ENCODE assay signal across 15 cellular contexts in the genomic region with DNA sequence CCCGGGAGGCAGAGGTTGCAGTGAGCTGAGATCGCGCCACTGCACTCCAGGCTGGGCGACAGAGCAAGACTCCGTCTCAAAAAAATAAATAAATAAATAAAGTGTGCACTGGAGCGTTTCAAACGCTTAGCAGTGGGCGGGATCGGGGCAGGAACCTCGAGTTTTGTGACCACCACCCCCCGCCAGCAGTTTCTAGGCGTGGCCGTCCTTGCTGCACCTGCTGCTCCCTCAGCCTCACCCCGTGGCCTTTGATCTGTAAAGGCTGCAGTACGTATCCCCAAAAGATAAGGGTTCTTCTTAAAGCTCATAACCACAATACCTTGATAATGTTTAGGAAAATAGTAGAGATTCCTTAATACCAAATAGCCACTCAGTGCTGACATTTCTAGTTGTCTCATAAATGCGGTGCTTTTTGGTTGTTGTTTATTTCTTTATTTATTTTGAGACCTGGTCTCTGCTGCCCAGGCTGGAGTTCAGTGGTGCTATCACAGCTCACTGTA. TPM values are rescaled to one million over a fixed set of nuclear protein-coding genes. Genes with fewer than 3 reads are reported as not detected.
DNase-seq lines count a peak whose midpoint lies in the region; ATAC-seq and TF ChIP-seq lines count a peak whose summit lies in the region.
"Had no signal": no experiment of that assay in that cellular context is flagged by ENCODE, and none has a peak within 500 bp of the region (broad histone marks: within the 10 kb centered on the region; RNA-seq: fewer than 3 reads in every experiment).

No MANE protein-coding gene starts in this region.

- peak; percentile 62 for DNase-seq in Jurkat, Clone E6-1 (ENCODE audit: low read depth, low spot score)
- DNase-seq in colonic mucosa (peak; percentile 83), osteoblast (ENCODE audit: insufficient read length, low spot score, missing footprints) (peak; percentile 90), immature natural killer cell (no peak), mesenchymal stem cell (no peak), Caco-2 (no peak)
- no peak for DNase-seq in stimulated activated naive CD8-positive, alpha-beta T cell treated with anti-CD3 and anti-CD28 coated beads, Interleukin-15, Interleukin-2, amounts not matched to agents 100 U/mL and 50 U/mL, for 24 hours
- DNase-seq: 8988T; CD8-positive, alpha-beta T cell; COR-L47; H9; IMR-90 had no signal

- H3K4me2 ChIP-seq in BLaER1: peak overlapping the region; percentile 43
- H3K4me2 ChIP-seq in osteoblast (ENCODE audit: insufficient read depth, low read length): no peak overlapping the region
- H3K4me2 ChIP-seq in mesenchymal stem cell (ENCODE audit: low read length, poor library complexity, severe bottlenecking): no peak overlapping the region

- H3K9me3 Mint-ChIP-seq in immature natural killer cell: no peaks in the 10 kb centered on the region
- H3K9me3 Mint-ChIP-seq in Caco-2 (ENCODE audit: unreplicated experiment): no peaks in the 10 kb centered on the region
- H3K9me3 Mint-ChIP-seq: CD8-positive, alpha-beta T cell; H9 had no signal

- H4K91ac ChIP-seq in mesenchymal stem cell (ENCODE audit: low read length): no peak overlapping the region

- H3K9me3 ChIP-seq in BLaER1 (no peaks in the 10 kb centered on the region), colonic mucosa (no peaks in the 10 kb centered on the region), osteoblast (ENCODE audit: low read depth, low read length) (no peaks in the 10 kb centered on the region), mesenchymal stem cell (ENCODE audit: control insufficient read depth, low read length) (no peaks in the 10 kb centered on the region), Caco-2 (no peaks in the 10 kb centered on the region)
- H3K9me3 ChIP-seq: BLaER1 treated with 17β-estradiol and CSF1 and Interleukin-3, amounts not matched to agents 10 nM and 100 nM had no signal

- no TSS peak for BruUV-seq in Caco-2 (replicated peaks; lab: Mats Ljungman, UMichigan)

- H3K14ac ChIP-seq in mesenchymal stem cell (ENCODE audit: low read length in 2 of 2): no peak overlapping the region

- ATAC-seq in stimulated activated naive CD8-positive, alpha-beta T cell treated with anti-CD3 and anti-CD28 coated beads, Interleukin-15, Interleukin-2, amounts not matched to agents 100 U/mL and 50 U/mL, for 24 hours: no peak
- ATAC-seq: CD8-positive, alpha-beta T cell had no signal

- no peak overlapping the region for H3K9ac ChIP-seq in BLaER1
- H3K9ac ChIP-seq in colonic mucosa (ENCODE audit: low read depth in 2 of 2, low read length in 2 of 2): peak overlapping the region in 1 of 2 donors; percentile 19
- no peak overlapping the region for H3K9ac ChIP-seq in mesenchymal stem cell (ENCODE audit: low read length)

- H2AFZ ChIP-seq in osteoblast (ENCODE audit: low read length) (no peak overlapping the region), mesenchymal stem cell (ENCODE audit: low read depth, low read length) (no peak overlapping the region)

- H3K27me3 ChIP-seq in BLaER1: no peaks in the 10 kb centered on the region
- H3K27me3 ChIP-seq in colonic mucosa: no peaks in the 10 kb centered on the region
- no peaks in the 10 kb centered on the region for H3K27me3 ChIP-seq in osteoblast (ENCODE audit: insufficient read depth, low read length)
- no peaks in the 10 kb centered on the region for H3K27me3 ChIP-seq in mesenchymal stem cell (ENCODE audit: control insufficient read depth in 1 of 2, insufficient read depth in 1 of 2, low read length in 2 of 2)
- no peaks in the 10 kb centered on the region for H3K27me3 ChIP-seq in Caco-2 (replicated peaks; ENCODE audit: control insufficient read depth, insufficient read depth, low read length)
- H3K27me3 ChIP-seq: BLaER1 treated with 17β-estradiol and CSF1 and Interleukin-3, amounts not matched to agents 10 nM and 100 nM had no signal

- POLR2A ChIA-PET in Caco-2 (lab: Charles Lee): no interaction called here

- H3K4me1 Mint-ChIP-seq in immature natural killer cell (peaks cover 0 to 3% of the 10 kb centered on the region in 2 donors), Caco-2 (ENCODE audit: low read depth, unreplicated experiment) (no peaks in the 10 kb centered on the region)
- H3K4me1 Mint-ChIP-seq: H9 had no signal

- H3K36me3 ChIP-seq in BLaER1 (peaks cover 98% of the 10 kb centered on the region), colonic mucosa (peaks cover 12% of the 10 kb centered on the region), osteoblast (ENCODE audit: insufficient read depth, low read length) (peaks cover 53% of the 10 kb centered on the region), mesenchymal stem cell (ENCODE audit: control insufficient read depth in 1 of 2, insufficient read depth in 2 of 2, low read depth in 1 of 2, low read length in 2 of 2) (peaks cover 70 to 85% of the 10 kb centered on the region in 2 experiments), Caco-2 (ENCODE audit: control insufficient read depth, insufficient read depth, low read length) (peaks cover 2% of the 10 kb centered on the region; the same call in 1 of the 2 replicates)

- H2BK120ac ChIP-seq in mesenchymal stem cell (ENCODE audit: low read depth, low read length): no peak overlapping the region

- intact Hi-C loops in colonic mucosa (cut with DNase I) (no loop called here), Caco-2 (cut with micrococcal nuclease; ENCODE audit: unreplicated experiment) (no loop called here)

- TF ChIP-seq CTCF in colonic mucosa (IDR thresholded peaks at IDR 0.05) (no peak), osteoblast (IDR thresholded peaks at IDR 0.05; ENCODE audit: extremely low read depth, low read depth, low read length) (no peak), Caco-2 (IDR thresholded peaks at IDR 0.05; ENCODE audit: insufficient read depth in 1 of 2, low read depth in 1 of 2, low read length in 1 of 2, severe bottlenecking in 1 of 2, unreplicated experiment in 1 of 2) (no peak)

- H2AK5ac ChIP-seq in mesenchymal stem cell (ENCODE audit: low read length, severe bottlenecking): no peak overlapping the region

- H2BK5ac ChIP-seq in mesenchymal stem cell (ENCODE audit: low read depth, low read length, poor library complexity, severe bottlenecking): no peak overlapping the region

- H3K4me3 ChIP-seq in BLaER1 (no peak overlapping the region), colonic mucosa (no peak overlapping the region), osteoblast (ENCODE audit: insufficient read depth, low read length) (no peak overlapping the region), mesenchymal stem cell (ENCODE audit: insufficient read depth in 1 of 2, low read depth in 1 of 2, low read length in 2 of 2) (no peak overlapping the region), Caco-2 (ENCODE audit: low read depth, low read length) (no peak overlapping the region)
- H3K4me3 ChIP-seq in Jurkat, Clone E6-1 (ENCODE audit: low read length): no peak overlapping the region
- H3K4me3 ChIP-seq: BLaER1 treated with 17β-estradiol and CSF1 and Interleukin-3, amounts not matched to agents 10 nM and 100 nM had no signal

- H4K8ac ChIP-seq in mesenchymal stem cell (ENCODE audit: low read length): no peak overlapping the region

- 97% methylated on average over 13 of the region's 16 CpGs for WGBS in mesenchymal stem cell

- peaks cover 23% of the 10 kb centered on the region for H3K4me1 ChIP-seq in BLaER1
- H3K4me1 ChIP-seq in colonic mucosa: no peaks in the 10 kb centered on the region
- H3K4me1 ChIP-seq in osteoblast (ENCODE audit: insufficient read depth, low read length): peaks cover 7% of the 10 kb centered on the region
- peaks cover 10% of the 10 kb centered on the region for H3K4me1 ChIP-seq in mesenchymal stem cell (ENCODE audit: control insufficient read depth, insufficient read depth, low read depth, low read length)
- no peaks in the 10 kb centered on the region for H3K4me1 ChIP-seq in Caco-2

- no peak overlapping the region for H3K23ac ChIP-seq in mesenchymal stem cell (ENCODE audit: low read length in 2 of 2)

- no peak overlapping the region for H3K18ac ChIP-seq in mesenchymal stem cell (ENCODE audit: low read depth in 1 of 2, low read length in 2 of 2)

- CTCF ChIA-PET in Caco-2 (lab: Charles Lee): no interaction called here

- no peak overlapping the region for H2BK12ac ChIP-seq in mesenchymal stem cell (ENCODE audit: low read length in 2 of 2)

- H3K79me2 ChIP-seq in osteoblast (ENCODE audit: insufficient read depth, low read length): no peaks in the 10 kb centered on the region

- H4K20me1 ChIP-seq in BLaER1 (peaks cover 95% of the 10 kb centered on the region), osteoblast (ENCODE audit: insufficient read depth, low read length) (peaks cover 27% of the 10 kb centered on the region)

- H3K27ac Mint-ChIP-seq in immature natural killer cell (no peak overlapping the region), Caco-2 (ENCODE audit: unreplicated experiment) (no peak overlapping the region)
- H3K27ac Mint-ChIP-seq: CD8-positive, alpha-beta T cell; H9 had no signal

- H3K79me1 ChIP-seq in mesenchymal stem cell (replicated peaks; ENCODE audit: low read length, poor library complexity, severe bottlenecking): peaks cover 33% of the 10 kb centered on the region

- peaks cover 0 to 4% (median 0%) of the 10 kb centered on the region in 3 donors for H3K27me3 Mint-ChIP-seq in immature natural killer cell (ENCODE audit: low read depth in 3 of 3)
- no peaks in the 10 kb centered on the region for H3K27me3 Mint-ChIP-seq in Caco-2 (ENCODE audit: insufficient read depth, unreplicated experiment)

- H2BK15ac ChIP-seq in mesenchymal stem cell (ENCODE audit: low read depth, poor library complexity, severe bottlenecking): no peak overlapping the region

- H3K27ac ChIP-seq in BLaER1: no peak overlapping the region
- no peak overlapping the region for H3K27ac ChIP-seq in colonic mucosa
- H3K27ac ChIP-seq in osteoblast (ENCODE audit: low read depth, low read length): no peak overlapping the region
- H3K27ac ChIP-seq in mesenchymal stem cell (ENCODE audit: low read length, poor library complexity, severe bottlenecking): no peak overlapping the region
- H3K27ac ChIP-seq: BLaER1 treated with 17β-estradiol and CSF1 and Interleukin-3, amounts not matched to agents 10 nM and 100 nM had no signal

- H3K4me3 Mint-ChIP-seq in immature natural killer cell (no peak overlapping the region), Caco-2 (ENCODE audit: unreplicated experiment) (no peak overlapping the region)
- H3K4me3 Mint-ChIP-seq: CD8-positive, alpha-beta T cell; H9 had no signal

- H3K36me3 Mint-ChIP-seq in immature natural killer cell (peaks cover 12 to 27% (median 15%) of the 10 kb centered on the region in 3 donors), Caco-2 (ENCODE audit: insufficient read depth, unreplicated experiment) (peaks cover 56% of the 10 kb centered on the region)

- H3K4ac ChIP-seq in mesenchymal stem cell (ENCODE audit: low read depth in 1 of 2, low read length in 2 of 2): no peak overlapping the region

RNA-seq across cellular contexts. Expression of gene PCGF3, which starts 33.2 kb away (rescaled TPM):
- 62.7 TPM for polyA plus RNA-seq in Jurkat, Clone E6-1 (2012; ENCODE audit: insufficient read depth, insufficient read length)
- total RNA-seq in colonic mucosa: 10 to 100 TPM; 50.8 to 53.2 TPM
- total RNA-seq in osteoblast: 32.7 and 43.1 TPM in 2 replicates
- 1 to 10 TPM; 6.5 to 7.5 (median 6.6) TPM for polyA plus RNA-seq in immature natural killer cell
- polyA plus RNA-seq in mesenchymal stem cell (2013, experiment 1 of 2): 33.6 TPM
- polyA plus RNA-seq in mesenchymal stem cell (2013, experiment 2 of 2): 32.1 TPM
- 36.6 and 38.0 TPM in 2 replicates for total RNA-seq in Caco-2 (2022)

RNA-seq across cellular contexts. Expression of gene SLC49A3, which starts 49.9 kb away (rescaled TPM):
- not detected for polyA plus RNA-seq in Jurkat, Clone E6-1 (2012; ENCODE audit: insufficient read depth, insufficient read length)
- 1 to 10 TPM; 7.1 to 8.4 TPM for total RNA-seq in colonic mucosa
- 11.6 and 13.6 TPM in 2 replicates for total RNA-seq in osteoblast
- polyA plus RNA-seq in immature natural killer cell: 1 to 10 TPM; 3.8 to 7.1 (median 6.1) TPM
- polyA plus RNA-seq in mesenchymal stem cell (2013, experiment 1 of 2): 1.4 TPM
- polyA plus RNA-seq in mesenchymal stem cell (2013, experiment 2 of 2): 1.3 TPM
- total RNA-seq in Caco-2 (2022): 0.20 TPM in 1 of 2 replicates, not detected in the other
- polyA plus RNA-seq: AG04450 had no signal

Comparison
In these comparisons a context has a peak if more than half of its experiments do, and no peak if none do; other contexts are left out.
1. DNase-seq: peak in Jurkat, Clone E6-1 (single experiment), colonic mucosa (single experiment) and osteoblast (single experiment); none in stimulated activated naive CD8-positive, alpha-beta T cell treated with anti-CD3 and anti-CD28 coated beads, Interleukin-15, Interleukin-2, amounts not matched to agents 100 U/mL and 50 U/mL, for 24 hours (single experiment), immature natural killer cell (0 of 3), mesenchymal stem cell (single experiment) and Caco-2 (0 of 2).